9 cellular contexts compared by ENCODE assay signal in the genomic region with DNA sequence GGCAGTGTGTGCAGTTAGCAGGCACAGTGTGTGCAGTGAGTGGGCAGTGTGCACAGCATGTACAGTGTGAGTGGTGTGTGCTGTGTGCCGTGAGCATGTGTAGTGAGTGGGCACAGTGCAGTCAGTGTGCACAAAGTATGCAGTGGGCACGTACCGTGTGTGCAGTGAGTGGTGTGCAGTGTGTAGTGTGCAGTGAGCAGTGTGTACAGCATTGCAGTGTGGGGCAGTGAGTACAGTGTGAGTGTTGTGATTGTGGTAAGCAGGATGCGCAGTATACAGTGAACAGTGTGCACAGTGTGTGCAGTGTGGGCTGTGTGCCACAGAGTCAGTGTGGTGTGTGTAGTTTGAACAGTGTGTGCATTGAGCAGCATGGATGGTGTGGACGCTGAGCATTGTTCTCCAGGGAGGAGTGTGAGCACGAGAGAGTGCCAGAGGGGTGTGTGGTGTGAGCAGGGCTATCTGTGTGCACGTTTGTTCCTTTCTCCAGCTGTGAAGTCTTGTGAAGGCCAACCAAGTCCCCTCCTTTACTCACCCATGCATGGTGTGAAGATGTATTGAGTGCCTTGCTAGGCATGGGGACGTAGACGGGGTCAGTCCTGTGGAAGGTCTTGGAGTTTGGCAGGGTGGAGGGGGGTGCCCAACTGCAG. TPM values are rescaled to one million over a fixed set of nuclear protein-coding genes. Genes with fewer than 3 reads are reported as not detected.
DNase-seq lines count a peak whose midpoint lies in the region; ATAC-seq and TF ChIP-seq lines count a peak whose summit lies in the region.
"Had no signal": no experiment of that assay in that cellular context is flagged by ENCODE, and none has a peak within 500 bp of the region (broad histone marks: within the 10 kb centered on the region; RNA-seq: fewer than 3 reads in every experiment).

No MANE protein-coding gene starts in this region.

- TF ChIP-seq CTCF in 22Rv1 (IDR thresholded peaks at IDR 0.05): no peak

- H3K4me3 Mint-ChIP-seq in naive thymus-derived CD8-positive, alpha-beta T cell: peak overlapping the region; percentile 58 to 89 (median 64)

- H3K27me3 ChIP-seq in HAP-1 (ENCODE audit: low read depth) (no peaks in the 10 kb centered on the region), duodenal mucosa (ENCODE audit: control insufficient read depth in 1 of 2, insufficient read depth in 2 of 2, low read length in 2 of 2) (peaks cover 28 to 33% of the 10 kb centered on the region in 2 donors)

- H3K4me3 ChIP-seq in HAP-1 (peak overlapping the region; percentile 62), duodenal mucosa (ENCODE audit: low read depth in 1 of 2, low read length in 2 of 2) (peak overlapping the region; percentile 21 to 46)

- H3K36me3 ChIP-seq in HAP-1 (replicated peaks) (no peaks in the 10 kb centered on the region), duodenal mucosa (ENCODE audit: control insufficient read depth in 1 of 2, insufficient read depth in 2 of 2, low read length in 2 of 2) (no peaks in the 10 kb centered on the region)

- H3K9me3 ChIP-seq in HAP-1 (no peaks in the 10 kb centered on the region), duodenal mucosa (ENCODE audit: control insufficient read depth in 1 of 2, low read length in 2 of 2) (no peaks in the 10 kb centered on the region)

- peak overlapping the region in 5 of 10 donors; percentile 10 to 72 (median 39) for H3K27ac Mint-ChIP-seq in naive thymus-derived CD8-positive, alpha-beta T cell

- ATAC-seq in naive thymus-derived CD8-positive, alpha-beta T cell: no peak

- H3K27me3 Mint-ChIP-seq in naive thymus-derived CD8-positive, alpha-beta T cell: peaks cover 13 to 22% (median 22%) of the 10 kb centered on the region in 5 donors

- POLR2A ChIA-PET in naive thymus-derived CD8-positive, alpha-beta T cell (lab: Charles Lee): interaction anchor here (0.6 to 2.6 kb wide), 2 partner anchors 24 to 55 kb away, joined by 4 to 12 read pairs; no protein-coding TSS in a partner anchor

- in situ Hi-C loops in HAP-1 (cut with MboI; ENCODE audit: low sequenced_read_pairs): no loop called here

- peaks cover 15 to 35% (median 21%) of the 10 kb centered on the region in 4 donors for H3K4me1 Mint-ChIP-seq in naive thymus-derived CD8-positive, alpha-beta T cell

- H3K4me1 ChIP-seq in HAP-1 (peaks cover 6% of the 10 kb centered on the region), duodenal mucosa (ENCODE audit: control insufficient read depth in 1 of 2, insufficient read depth in 2 of 2, low read length in 2 of 2) (peaks cover 0 to 12% of the 10 kb centered on the region in 2 donors)

- no peaks in the 10 kb centered on the region for H3K9me3 Mint-ChIP-seq in naive thymus-derived CD8-positive, alpha-beta T cell

- no peak for DNase-seq in HAP-1 (ENCODE audit: low spot score in 2 of 2)
- DNase-seq in naive thymus-derived CD8-positive, alpha-beta T cell: no peak
- DNase-seq in NCI-H748 treated with DMSO at 0.1 percent for 48 hours (lab: John Stamatoyannopoulos, UW): no peak
- no peak for DNase-seq in stimulated activated CD4-positive, alpha-beta T cell treated with anti-CD3 and anti-CD28 coated beads, Interleukin-12 subunit alpha, Interleukin-12 subunit beta, amount 100 ng/mL, for 4 hours
- DNase-seq in NCI-H510A (lab: John Stamatoyannopoulos, UW): no peak
- no peak for DNase-seq in stimulated activated CD4-positive, alpha-beta T cell treated with anti-CD3 and anti-CD28 coated beads, Interleukin-4, amount 100 ng/mL, for 24 hours
- DNase-seq: activated gamma-delta T cell had no signal

- H3K9ac ChIP-seq in duodenal mucosa (ENCODE audit: low read depth in 1 of 2, low read length in 2 of 2): no peak overlapping the region

- H3K27ac ChIP-seq in 22Rv1 (peak overlapping the region; percentile 80), duodenal mucosa (ENCODE audit: low read depth, low read length) (no peak overlapping the region)

- H3K36me3 Mint-ChIP-seq in naive thymus-derived CD8-positive, alpha-beta T cell: no peaks in the 10 kb centered on the region

RNA-seq across cellular contexts. Expression of a gene that starts 3.1 kb away (rescaled TPM):
- under 1 TPM in 1 of 2 experiments, not detected in 1; 0.05 TPM for total RNA-seq in naive thymus-derived CD8-positive, alpha-beta T cell
- not detected for polyA plus RNA-seq in naive thymus-derived CD8-positive, alpha-beta T cell

RNA-seq across cellular contexts. Expression of a gene that starts 47.7 kb away (rescaled TPM):
- 10 to 100 TPM; 88.4 to 88.9 TPM for total RNA-seq in naive thymus-derived CD8-positive, alpha-beta T cell
- 1 to 10 TPM; 7.2 to 9.3 (median 7.3) TPM for polyA plus RNA-seq in naive thymus-derived CD8-positive, alpha-beta T cell
